ENCODE assay signal across 9 cellular contexts in genomic region chr9:74742792-74743389, GRCh38.
DNase-seq lines count a peak whose midpoint lies in the region; ATAC-seq and TF ChIP-seq lines count a peak whose summit lies in the region.
"Had no signal": no experiment of that assay in that cellular context is flagged by ENCODE, and none has a peak within 500 bp of the region (broad histone marks: within the 10 kb centered on the region; RNA-seq: fewer than 3 reads in every experiment).

No MANE protein-coding gene starts in this region.

- ATAC-seq in activated T-cell treated with anti-CD3 and anti-CD28 coated beads, Interleukin-2, amount 50 U/mL, for 72 hours (replicated peaks in 1 of 2): no peak
- no peak for ATAC-seq in activated T-cell treated with anti-CD3 and anti-CD28 coated beads, Interleukin-2, amount 50 U/mL, for 4 hours

- TF ChIP-seq POLR2A in vagina (IDR thresholded peaks at IDR 0.05): no peak

- peak; percentile 2 to 5 for DNase-seq in activated T-cell treated with anti-CD3 and anti-CD28 coated beads, Interleukin-2, amount 50 U/mL, for 72 hours
- no peak for DNase-seq in activated T-cell treated with anti-CD3 and anti-CD28 coated beads, Interleukin-2, amount 50 U/mL, for 4 hours
- peak; percentile 3 for DNase-seq in Jurkat, Clone E6-1 (ENCODE audit: low read depth, low spot score)
- DNase-seq in astrocyte of the spinal cord (ENCODE audit: low read depth, low spot score): peak; percentile 54
- no peak for DNase-seq in kidney epithelial cell (ENCODE audit: low read depth)
- no peak for DNase-seq in vagina (ENCODE audit: extremely low spot score in 2 of 2)
- DNase-seq in NCI-H2171 treated with DMSO at 0.1 percent for 48 hours (lab: John Stamatoyannopoulos, UW): no peak
- DNase-seq in stimulated activated CD4-positive, alpha-beta T cell treated with anti-CD3 and anti-CD28 coated beads, Interleukin-1b, Interleukin-23, amount 100 ng/mL, for 48 hours: no peak

- H3K27me3 Mint-ChIP-seq in activated T-cell treated with anti-CD3 and anti-CD28 coated beads, Interleukin-2, amount 50 U/mL, for 72 hours (ENCODE audit: low read depth): peaks cover 74% of the 10 kb centered on the region
- peaks cover 23% of the 10 kb centered on the region for H3K27me3 Mint-ChIP-seq in activated T-cell treated with anti-CD3 and anti-CD28 coated beads, Interleukin-2, amount 50 U/mL, for 4 hours (ENCODE audit: low read depth)

- no peaks in the 10 kb centered on the region for H3K9me3 Mint-ChIP-seq in activated T-cell treated with anti-CD3 and anti-CD28 coated beads, Interleukin-2, amount 50 U/mL, for 72 hours
- H3K9me3 Mint-ChIP-seq in activated T-cell treated with anti-CD3 and anti-CD28 coated beads, Interleukin-2, amount 50 U/mL, for 4 hours: no peaks in the 10 kb centered on the region
- H3K9me3 Mint-ChIP-seq: central memory CD8-positive, alpha-beta T cell had no signal

- H3K4me1 Mint-ChIP-seq in activated T-cell treated with anti-CD3 and anti-CD28 coated beads, Interleukin-2, amount 50 U/mL, for 72 hours (ENCODE audit: low read depth): no peaks in the 10 kb centered on the region
- H3K4me1 Mint-ChIP-seq in activated T-cell treated with anti-CD3 and anti-CD28 coated beads, Interleukin-2, amount 50 U/mL, for 4 hours (ENCODE audit: low read depth): peaks cover 3% of the 10 kb centered on the region
- H3K4me1 Mint-ChIP-seq: central memory CD8-positive, alpha-beta T cell had no signal

- no peak overlapping the region for H3K4me3 ChIP-seq in Jurkat, Clone E6-1 (ENCODE audit: low read length)
- no peak overlapping the region for H3K4me3 ChIP-seq in astrocyte of the spinal cord (ENCODE audit: low read depth, low read length)
- H3K4me3 ChIP-seq in kidney epithelial cell (ENCODE audit: low read depth, low read length): no peak overlapping the region
- H3K4me3 ChIP-seq in vagina: no peak overlapping the region

- H3K36me3 Mint-ChIP-seq in activated T-cell treated with anti-CD3 and anti-CD28 coated beads, Interleukin-2, amount 50 U/mL, for 72 hours (ENCODE audit: insufficient read depth in 2 of 2): no peaks in the 10 kb centered on the region
- no peaks in the 10 kb centered on the region for H3K36me3 Mint-ChIP-seq in activated T-cell treated with anti-CD3 and anti-CD28 coated beads, Interleukin-2, amount 50 U/mL, for 4 hours (ENCODE audit: insufficient read depth)

- intact Hi-C loops in vagina (cut with DNase I): no loop called here

- no peak overlapping the region for H3K27ac Mint-ChIP-seq in activated T-cell treated with anti-CD3 and anti-CD28 coated beads, Interleukin-2, amount 50 U/mL, for 72 hours

- H3K36me3 ChIP-seq in kidney epithelial cell (ENCODE audit: control insufficient read depth, insufficient read depth, low read length) (no peaks in the 10 kb centered on the region), vagina (no peaks in the 10 kb centered on the region)

- no peaks in the 10 kb centered on the region for H3K4me1 ChIP-seq in vagina

- H3K9me3 ChIP-seq in vagina: no peaks in the 10 kb centered on the region

- H3K27me3 ChIP-seq in kidney epithelial cell (ENCODE audit: control insufficient read depth, insufficient read depth, low read length): no peaks in the 10 kb centered on the region
- H3K27me3 ChIP-seq in vagina: no peaks in the 10 kb centered on the region

- TF ChIP-seq CTCF in astrocyte of the spinal cord (IDR thresholded peaks at IDR 0.05; ENCODE audit: low read depth, low read length): peak; percentile 84
- TF ChIP-seq CTCF in kidney epithelial cell (IDR thresholded peaks at IDR 0.05; ENCODE audit: insufficient read depth, low read length, poor library complexity, severe bottlenecking): peak; percentile 78
- TF ChIP-seq CTCF in vagina (IDR thresholded peaks at IDR 0.05): peak in 2 of 3 experiments; percentile 40 to 47

- no peak overlapping the region for H3K27ac ChIP-seq in vagina

- no peak overlapping the region for H3K4me3 Mint-ChIP-seq in activated T-cell treated with anti-CD3 and anti-CD28 coated beads, Interleukin-2, amount 50 U/mL, for 72 hours
- no peak overlapping the region for H3K4me3 Mint-ChIP-seq in activated T-cell treated with anti-CD3 and anti-CD28 coated beads, Interleukin-2, amount 50 U/mL, for 4 hours
- H3K4me3 Mint-ChIP-seq: central memory CD8-positive, alpha-beta T cell had no signal

- in situ Hi-C loops in astrocyte of the spinal cord (cut with HindIII; ENCODE audit: low sequenced_read_pairs): no loop called here

Comparison
In these comparisons a context has a peak if more than half of its experiments do, and no peak if none do; other contexts are left out.
1. DNase-seq: peak in activated T-cell treated with anti-CD3 and anti-CD28 coated beads, Interleukin-2, amount 50 U/mL, for 72 hours (2 of 2), Jurkat, Clone E6-1 (single experiment) and astrocyte of the spinal cord (single experiment); none in activated T-cell treated with anti-CD3 and anti-CD28 coated beads, Interleukin-2, amount 50 U/mL, for 4 hours (single experiment), kidney epithelial cell (single experiment), vagina (0 of 2), NCI-H2171 treated with DMSO at 0.1 percent for 48 hours (single experiment) and stimulated activated CD4-positive, alpha-beta T cell treated with anti-CD3 and anti-CD28 coated beads, Interleukin-1b, Interleukin-23, amount 100 ng/mL, for 48 hours (single experiment).
2. Peak in every context shown above with its lines, with median percentiles within 50 percentile points of each other: CTCF ChIP-seq.